In genomic region chr20:1588166-1588868, GRCh38 we compare ENCODE assay signal across 1 cellular context.
TF ChIP-seq lines count a peak whose summit lies in the region.

No MANE protein-coding gene starts in this region.

TF ChIP-seq in WTC11, 78 proteins besides CTCF, POLR2A, EP300 and RAD21 (continued from another document):
- no peak for TF ChIP-seq NFE2L1 (CRISPR knock-in tag; IDR thresholded peaks at IDR 0.05)
- TF ChIP-seq USF1 (CRISPR knock-in tag; IDR thresholded peaks at IDR 0.05) = no peak
- TF ChIP-seq HMGA2 (CRISPR knock-in tag; IDR thresholded peaks at IDR 0.05) = no peak
- no peak for TF ChIP-seq CDX4 (CRISPR knock-in tag; IDR thresholded peaks at IDR 0.05; ENCODE audit: borderline replicate concordance)
- no peak for TF ChIP-seq GTF2I (CRISPR knock-in tag; conservative IDR thresholded peaks at IDR 0.05)
- TF ChIP-seq PREB (CRISPR knock-in tag; IDR thresholded peaks at IDR 0.05; ENCODE audit: borderline replicate concordance) = no peak
- TF ChIP-seq SMAD3 (CRISPR knock-in tag; IDR thresholded peaks at IDR 0.05; ENCODE audit: borderline replicate concordance) = no peak
- no peak for TF ChIP-seq ZNF416 (CRISPR knock-in tag; IDR thresholded peaks at IDR 0.05)
- TF ChIP-seq ATF6 (CRISPR knock-in tag; IDR thresholded peaks at IDR 0.05) = no peak
- TF ChIP-seq FOXK1 (CRISPR knock-in tag; IDR thresholded peaks at IDR 0.05) = no peak
